In the genomic region with DNA sequence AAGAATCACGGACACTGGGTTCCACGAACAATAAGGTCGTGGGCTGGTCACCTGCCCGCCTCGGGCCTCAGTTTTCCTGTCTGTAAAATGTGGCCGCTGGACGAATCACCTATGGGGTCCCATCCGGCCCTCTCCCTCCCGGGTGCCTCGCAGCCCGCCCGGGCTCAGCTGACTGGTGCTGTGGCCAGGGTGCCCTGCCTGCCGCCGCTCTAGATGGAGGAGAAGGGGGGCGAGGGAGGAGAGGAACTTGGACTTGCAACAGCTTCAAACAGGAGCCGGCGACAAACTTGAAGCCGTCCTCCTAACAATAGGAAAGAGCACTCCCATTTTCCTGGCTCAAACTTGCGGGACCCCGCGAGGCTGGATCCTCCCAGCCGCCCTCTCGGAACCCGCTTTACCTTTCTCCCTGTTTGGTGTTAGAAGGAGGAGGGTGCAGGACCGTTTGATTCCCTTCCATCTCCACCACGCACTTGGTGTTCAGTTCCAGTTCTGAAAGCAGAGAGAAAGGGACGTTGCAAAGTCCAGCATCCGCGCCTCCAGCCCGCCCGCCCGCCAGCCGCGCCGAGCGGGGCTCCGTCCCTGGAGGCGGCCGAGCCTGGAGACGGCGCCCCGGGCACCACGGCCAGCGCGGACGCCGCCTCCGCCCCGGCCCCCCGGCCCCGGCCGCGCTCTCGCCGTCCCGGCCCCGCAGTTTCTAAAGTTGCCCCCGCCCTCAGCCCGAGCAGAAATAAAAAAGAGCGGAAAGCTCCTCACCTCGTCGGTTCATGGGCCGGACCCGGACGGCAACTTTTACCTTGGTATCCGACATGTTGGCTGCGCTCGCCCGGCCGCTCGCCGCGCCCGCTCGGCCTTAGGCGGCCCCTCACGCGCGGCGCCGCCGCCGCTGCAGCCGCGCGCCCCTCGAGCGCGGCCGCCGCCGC, we compare ENCODE assay signal across 1 cellular context.
A peak's percentile ranks its signal among the peaks of the same experiment; 100 is the strongest.
TF ChIP-seq lines count a peak whose summit lies in the region.

No MANE protein-coding gene starts in this region.

TF ChIP-seq in HepG2, 621 proteins besides CTCF, POLR2A, EP300 and RAD21 (continued from another document and continues in another):
- TF ChIP-seq DBP (CRISPR knock-in tag; IDR thresholded peaks at IDR 0.05; ENCODE audit: not compliant biosample characterization) (no peak), JDP2 (CRISPR knock-in tag; IDR thresholded peaks at IDR 0.05; ENCODE audit: borderline replicate concordance) (no peak), ZNF333 (CRISPR knock-in tag; IDR thresholded peaks at IDR 0.05; ENCODE audit: borderline replicate concordance) (no peak), MXD3 (CRISPR knock-in tag; IDR thresholded peaks at IDR 0.05) (no peak), JUN (CRISPR knock-in tag; IDR thresholded peaks at IDR 0.05) (no peak), BCL6 (CRISPR knock-in tag; IDR thresholded peaks at IDR 0.05) (peak; percentile 62), ZNF777 (CRISPR knock-in tag; IDR thresholded peaks at IDR 0.05) (peak; percentile 66; the same call in 1 of the 2 replicates), CCDC6 (CRISPR knock-in tag; IDR thresholded peaks at IDR 0.05) (no peak; the same call in 1 of the 2 replicates), SUZ12 (IDR thresholded peaks at IDR 0.05; ENCODE audit: low read depth, low read length) (no peak), POGK (CRISPR knock-in tag; conservative IDR thresholded peaks at IDR 0.05) (peak; percentile 53; the same call in 1 of the 2 replicates), HDAC2 (CRISPR knock-in tag; IDR thresholded peaks at IDR 0.05) (peak; percentile 71), SAP130 (CRISPR knock-in tag; IDR thresholded peaks at IDR 0.05; ENCODE audit: low read depth) (peak; percentile 58; the same call in 1 of the 2 replicates), ZNF317 (CRISPR knock-in tag; IDR thresholded peaks at IDR 0.05) (no peak), ZNF20 (CRISPR knock-in tag; IDR thresholded peaks at IDR 0.05) (no peak), RNF219 (CRISPR knock-in tag; IDR thresholded peaks at IDR 0.05) (no peak), ZNF704 (CRISPR knock-in tag; IDR thresholded peaks at IDR 0.05; ENCODE audit: borderline replicate concordance) (no peak), RORA (CRISPR knock-in tag; IDR thresholded peaks at IDR 0.05) (no peak), MIER3 (CRISPR knock-in tag; IDR thresholded peaks at IDR 0.05; ENCODE audit: borderline replicate concordance) (no peak), ZNF17 (CRISPR knock-in tag; IDR thresholded peaks at IDR 0.05) (no peak), MBNL3 (CRISPR knock-in tag; conservative IDR thresholded peaks at IDR 0.05) (no peak), RBM22 (optimal IDR thresholded peaks at IDR 0.05; ENCODE audit: low read length) (peak; percentile 71), NR1H2 (CRISPR knock-in tag; IDR thresholded peaks at IDR 0.05; ENCODE audit: borderline replicate concordance, low read depth) (no peak), PAXIP1 (CRISPR knock-in tag; conservative IDR thresholded peaks at IDR 0.05) (no peak), ZNF354B (CRISPR knock-in tag; IDR thresholded peaks at IDR 0.05) (no peak), ZFP1 (CRISPR knock-in tag; IDR thresholded peaks at IDR 0.05) (no peak), RBFOX2 (IDR thresholded peaks at IDR 0.05; ENCODE audit: low read depth, low read length) (peak; percentile 70), ZSCAN22 (CRISPR knock-in tag; IDR thresholded peaks at IDR 0.05) (no peak), NR2F6 (IDR thresholded peaks at IDR 0.05) (no peak), NR2F6 (CRISPR knock-in tag; IDR thresholded peaks at IDR 0.05) (no peak), ZNF280B (CRISPR knock-in tag; IDR thresholded peaks at IDR 0.05; ENCODE audit: borderline replicate concordance) (peak; percentile 53; the same call in 1 of the 2 replicates), ZBTB4 (CRISPR knock-in tag; IDR thresholded peaks at IDR 0.05; ENCODE audit: borderline replicate concordance) (peak; percentile 80; the same call in 1 of the 2 replicates)
- TF ChIP-seq, protein P1, sequence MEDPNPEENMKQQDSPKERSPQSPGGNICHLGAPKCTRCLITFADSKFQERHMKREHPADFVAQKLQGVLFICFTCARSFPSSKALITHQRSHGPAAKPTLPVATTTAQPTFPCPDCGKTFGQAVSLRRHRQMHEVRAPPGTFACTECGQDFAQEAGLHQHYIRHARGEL (CRISPR knock-in tag; IDR thresholded peaks at IDR 0.05): no peak
- TF ChIP-seq, protein P2, sequence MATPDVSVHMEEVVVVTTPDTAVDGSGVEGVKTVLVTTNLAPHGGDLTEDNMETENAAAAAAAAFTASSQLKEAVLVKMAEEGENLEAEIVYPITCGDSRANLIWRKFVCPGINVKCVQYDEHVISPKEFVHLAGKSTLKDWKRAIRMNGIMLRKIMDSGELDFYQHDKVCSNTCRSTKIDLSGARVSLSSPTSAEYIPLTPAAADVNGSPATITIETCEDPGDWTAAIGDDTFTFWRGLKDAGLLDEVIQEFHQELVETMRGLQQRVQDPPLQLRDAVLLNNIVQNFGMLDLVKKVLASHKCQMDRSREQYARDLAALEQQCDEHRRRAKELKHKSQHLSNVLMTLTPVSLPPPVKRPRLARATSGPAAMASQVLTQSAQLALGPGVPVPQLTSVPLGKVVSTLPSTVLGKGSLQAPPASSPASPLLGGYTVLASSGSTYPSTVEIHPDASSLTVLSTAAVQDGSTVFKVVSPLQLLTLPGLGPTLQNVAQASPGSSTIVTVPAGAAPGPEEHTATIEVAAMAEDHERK (CRISPR knock-in tag; IDR thresholded peaks at IDR 0.05; ENCODE audit: low read depth): no peak
- TF ChIP-seq, protein P3, sequence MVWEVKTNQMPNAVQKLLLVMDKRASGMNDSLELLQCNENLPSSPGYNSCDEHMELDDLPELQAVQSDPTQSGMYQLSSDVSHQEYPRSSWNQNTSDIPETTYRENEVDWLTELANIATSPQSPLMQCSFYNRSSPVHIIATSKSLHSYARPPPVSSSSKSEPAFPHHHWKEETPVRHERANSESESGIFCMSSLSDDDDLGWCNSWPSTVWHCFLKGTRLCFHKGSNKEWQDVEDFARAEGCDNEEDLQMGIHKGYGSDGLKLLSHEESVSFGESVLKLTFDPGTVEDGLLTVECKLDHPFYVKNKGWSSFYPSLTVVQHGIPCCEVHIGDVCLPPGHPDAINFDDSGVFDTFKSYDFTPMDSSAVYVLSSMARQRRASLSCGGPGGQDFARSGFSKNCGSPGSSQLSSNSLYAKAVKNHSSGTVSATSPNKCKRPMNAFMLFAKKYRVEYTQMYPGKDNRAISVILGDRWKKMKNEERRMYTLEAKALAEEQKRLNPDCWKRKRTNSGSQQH (CRISPR knock-in tag; IDR thresholded peaks at IDR 0.05; ENCODE audit: low read depth): no peak
